In the genomic region with DNA sequence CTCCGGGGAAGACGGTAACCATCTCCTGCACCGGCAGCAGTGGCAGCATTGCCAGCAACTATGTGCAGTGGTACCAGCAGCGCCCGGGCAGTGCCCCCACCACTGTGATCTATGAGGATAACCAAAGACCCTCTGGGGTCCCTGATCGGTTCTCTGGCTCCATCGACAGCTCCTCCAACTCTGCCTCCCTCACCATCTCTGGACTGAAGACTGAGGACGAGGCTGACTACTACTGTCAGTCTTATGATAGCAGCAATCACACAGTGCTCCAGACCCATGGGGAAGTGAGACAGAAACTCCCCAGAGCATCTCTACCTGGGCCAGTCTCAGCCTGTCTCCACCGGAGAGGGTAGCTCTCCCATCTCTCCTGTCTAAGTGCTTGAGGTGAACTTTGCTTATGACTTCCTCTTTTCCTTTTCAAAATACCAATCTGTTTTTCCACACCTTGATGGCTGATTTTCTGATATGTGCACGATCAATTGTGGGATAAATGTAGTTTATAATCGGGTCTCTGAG, we compare ENCODE assay signal across 12 cellular contexts. TPM values are rescaled to one million over a fixed set of nuclear protein-coding genes. Genes with fewer than 3 reads are reported as not detected.
A peak's percentile ranks its signal among the peaks of the same experiment; 100 is the strongest.
DNase-seq lines count a peak whose midpoint lies in the region; ATAC-seq and TF ChIP-seq lines count a peak whose summit lies in the region.
"Had no signal": no experiment of that assay in that cellular context is flagged by ENCODE, and none has a peak within 500 bp of the region (broad histone marks: within the 10 kb centered on the region; RNA-seq: fewer than 3 reads in every experiment).

No MANE protein-coding gene starts in this region.

- POLR2A ChIA-PET in A673 (lab: Charles Lee; ENCODE audit: low non-redundant PET) = no interaction called here

- H3K36me3 ChIP-seq in osteoblast (ENCODE audit: insufficient read depth, low read length) (no peaks in the 10 kb centered on the region), A673 (ENCODE audit: insufficient read depth, low read length, poor library complexity, severe bottlenecking) (no peaks in the 10 kb centered on the region)
- H3K36me3 ChIP-seq: right lobe of liver had no signal

- no peaks in the 10 kb centered on the region for H3K4me1 ChIP-seq in osteoblast (ENCODE audit: insufficient read depth, low read length)
- no peaks in the 10 kb centered on the region for H3K4me1 ChIP-seq in A673 (ENCODE audit: insufficient read depth, low read length, poor library complexity, severe bottlenecking)
- H3K4me1 ChIP-seq: right lobe of liver had no signal

- H3K27ac ChIP-seq in osteoblast (ENCODE audit: low read depth, low read length) (no peak overlapping the region), A673 (ENCODE audit: low read depth, low read length, poor library complexity, severe bottlenecking) (no peak overlapping the region)
- H3K27ac ChIP-seq: right lobe of liver had no signal

- intact Hi-C loops in A673 (cut with micrococcal nuclease; ENCODE audit: unreplicated experiment) = no loop called here

- no peaks in the 10 kb centered on the region for H4K20me1 ChIP-seq in osteoblast (ENCODE audit: insufficient read depth, low read length)

- ATAC-seq in GM19025 (IDR thresholded peaks at IDR 0.05; ENCODE audit: low read depth, unreplicated experiment) = peak; percentile 65
- peak; percentile 64 for ATAC-seq in GM21786 (IDR thresholded peaks at IDR 0.05; ENCODE audit: unreplicated experiment)
- ATAC-seq in HG03378 (IDR thresholded peaks at IDR 0.05; ENCODE audit: unreplicated experiment) = peak; percentile 70

- CTCF ChIA-PET in A673 (lab: Charles Lee) = interaction anchor here (0.6 kb wide), 1 partner anchor 10 kb away, joined by 3 read pairs; no protein-coding TSS in a partner anchor

- no peak for TF ChIP-seq CTCF in osteoblast (IDR thresholded peaks at IDR 0.05; ENCODE audit: extremely low read depth, low read depth, low read length)
- TF ChIP-seq CTCF in A673 (conservative IDR thresholded peaks at IDR 0.05; ENCODE audit: low read depth, low read length) = no peak

- no peaks in the 10 kb centered on the region for H3K79me2 ChIP-seq in osteoblast (ENCODE audit: insufficient read depth, low read length)

- H3K4me2 ChIP-seq in osteoblast (ENCODE audit: insufficient read depth, low read length) = no peak overlapping the region
- H3K4me2 ChIP-seq: GM23338 had no signal

- BruUV-seq in A673 (replicated peaks; lab: Mats Ljungman, UMichigan) = no TSS peak

- H3K27me3 ChIP-seq in osteoblast (ENCODE audit: insufficient read depth, low read length) = no peaks in the 10 kb centered on the region
- H3K27me3 ChIP-seq in A673 (replicated peaks; ENCODE audit: insufficient read depth, low read depth, low read length, poor library complexity) = peaks cover 28% of the 10 kb centered on the region
- H3K27me3 ChIP-seq: right lobe of liver had no signal

- H3K9me3 ChIP-seq in osteoblast (ENCODE audit: low read depth, low read length) = no peaks in the 10 kb centered on the region
- no peaks in the 10 kb centered on the region for H3K9me3 ChIP-seq in A673 (ENCODE audit: low read depth, low read length, poor library complexity, severe bottlenecking)
- H3K9me3 ChIP-seq: right lobe of liver had no signal

- H2AFZ ChIP-seq in osteoblast (ENCODE audit: low read length) = no peak overlapping the region
- H2AFZ ChIP-seq: GM23338 had no signal

- H3K4me3 ChIP-seq in osteoblast (ENCODE audit: insufficient read depth, low read length) (no peak overlapping the region), A673 (ENCODE audit: low read depth, low read length, poor library complexity, severe bottlenecking) (no peak overlapping the region)
- H3K4me3 ChIP-seq: GM23338, right lobe of liver had no signal

- DNase-seq in osteoblast (ENCODE audit: insufficient read length, low spot score, missing footprints) (peak; percentile 22), glomerular visceral epithelial cell (ENCODE audit: extremely low spot score) (no peak), NCI-H510A treated with DMSO at 0.1 percent for 48 hours (lab: John Stamatoyannopoulos, UW) (no peak), COLO668 (lab: John Stamatoyannopoulos, UW; ENCODE audit: unreplicated experiment) (no peak), A673 (ENCODE audit: low spot score) (no peak)
- DNase-seq: midbrain had no signal

RNA-seq across cellular contexts. Expression of a gene that starts 48.5 kb away (rescaled TPM):
- total RNA-seq in osteoblast (not detected in 2 replicates), A673 (2021) (not detected in 2 replicates)
- total RNA-seq: GM23338, right lobe of liver, SK-MEL-5 had no signal
